ENCODE assay signal across 10 cellular contexts in genomic region chr5:172862165-172862801, GRCh38. TPM values are rescaled to one million over a fixed set of nuclear protein-coding genes. Genes with fewer than 3 reads are reported as not detected.
DNase-seq lines count a peak whose midpoint lies in the region; TF ChIP-seq lines count a peak whose summit lies in the region.
"Had no signal": no experiment of that assay in that cellular context is flagged by ENCODE, and none has a peak within 500 bp of the region (broad histone marks: within the 10 kb centered on the region; RNA-seq: fewer than 3 reads in every experiment).

No MANE protein-coding gene starts in this region.

- DNase-seq in EH (ENCODE audit: low read depth) (peak; percentile 37), adipocyte (ENCODE audit: low read depth) (no peak), suprapubic skin (ENCODE audit: low spot score in 2 of 2) (no peak), HUDEP-2 (lab: John Stamatoyannopoulos, UW; ENCODE audit: unreplicated experiment in 76 of 76) (no peak), midbrain (lab: John Stamatoyannopoulos, UW) (no peak)
- no peak for DNase-seq in activated CD4-positive, alpha-beta T cell treated with anti-CD3 and anti-CD28 coated beads, Interleukin-2, amount 50 U/mL, for 48 hours
- DNase-seq: activated CD8-positive, alpha-beta memory T cell treated with anti-CD3 and anti-CD28 coated beads, Interleukin-2, amount 10 ng/mL, durations not matched to agents 7 days and 5 days; kidney glomerular epithelial cell; NCI-H526 had no signal

- TF ChIP-seq RAD21 in liver (IDR thresholded peaks at IDR 0.05): no peak

- H3K27ac ChIP-seq in liver (ENCODE audit: low read depth in 1 of 2, low read length in 2 of 2) (peak overlapping the region; percentile 49 to 64), suprapubic skin (peak overlapping the region; percentile 91)

- WGBS in liver: 63% methylated on average over 5 of the region's 5 CpGs
- 77% methylated on average over 5 of the region's 5 CpGs for WGBS in suprapubic skin

- H3K4me3 ChIP-seq in adipocyte (ENCODE audit: low read length): no peak overlapping the region
- no peak overlapping the region for H3K4me3 ChIP-seq in liver (ENCODE audit: low read depth in 1 of 3, low read length in 3 of 3)
- H3K4me3 ChIP-seq in suprapubic skin: no peak overlapping the region

- H3K9me3 ChIP-seq in adipocyte (ENCODE audit: control insufficient read depth, low read length): no peaks in the 10 kb centered on the region
- H3K9me3 ChIP-seq in liver (ENCODE audit: control insufficient read depth in 4 of 4, low read length in 3 of 4): no peaks in the 10 kb centered on the region
- H3K9me3 ChIP-seq in suprapubic skin: no peaks in the 10 kb centered on the region

- peaks cover 83% of the 10 kb centered on the region for H3K4me1 ChIP-seq in adipocyte (ENCODE audit: control insufficient read depth, insufficient read depth, low read length)
- H3K4me1 ChIP-seq in liver (ENCODE audit: control insufficient read depth in 4 of 4, insufficient read depth in 4 of 4, low read length in 3 of 4): peaks cover 27 to 65% (median 50%) of the 10 kb centered on the region in 4 donors
- H3K4me1 ChIP-seq in suprapubic skin: peaks cover 68% of the 10 kb centered on the region

- H3K36me3 ChIP-seq in adipocyte (ENCODE audit: control insufficient read depth, insufficient read depth, low read length, severe bottlenecking) (no peaks in the 10 kb centered on the region), liver (ENCODE audit: control insufficient read depth in 4 of 4, insufficient read depth in 3 of 4, low read depth in 1 of 4, low read length in 3 of 4) (no peaks in the 10 kb centered on the region), suprapubic skin (no peaks in the 10 kb centered on the region)

- no peak for TF ChIP-seq POLR2A in suprapubic skin (IDR thresholded peaks at IDR 0.05)

- H3K27me3 ChIP-seq in adipocyte (replicated peaks; ENCODE audit: control insufficient read depth, insufficient read depth, low read length) (no peaks in the 10 kb centered on the region), liver (ENCODE audit: control insufficient read depth in 4 of 4, insufficient read depth in 4 of 4, low read length in 3 of 4) (no peaks in the 10 kb centered on the region), suprapubic skin (no peaks in the 10 kb centered on the region)

- TF ChIP-seq EP300 in suprapubic skin (IDR thresholded peaks at IDR 0.05): no peak

- H3K9ac ChIP-seq in adipocyte (ENCODE audit: low read length) (peak overlapping the region; percentile 65), liver (ENCODE audit: low read depth in 1 of 2, low read length in 2 of 2) (peak overlapping the region in 1 of 2 donors; percentile 42)

- no peak for TF ChIP-seq CTCF in liver (IDR thresholded peaks at IDR 0.05; ENCODE audit: low read depth, low read length, missing input control)
- TF ChIP-seq CTCF in suprapubic skin (IDR thresholded peaks at IDR 0.05): no peak

TF ChIP-seq in liver, 16 proteins besides CTCF, POLR2A, EP300 and RAD21:
- TF ChIP-seq ZBTB33 (IDR thresholded peaks at IDR 0.05): no peak
- no peak for TF ChIP-seq REST (IDR thresholded peaks at IDR 0.05)
- no peak for TF ChIP-seq FOXA2 (IDR thresholded peaks at IDR 0.05)
- no peak for TF ChIP-seq NR2F2 (IDR thresholded peaks at IDR 0.05)
- no peak for TF ChIP-seq RXRA (IDR thresholded peaks at IDR 0.05)
- TF ChIP-seq TAF1 (conservative IDR thresholded peaks at IDR 0.05): no peak
- no peak for TF ChIP-seq HNF4A (conservative IDR thresholded peaks at IDR 0.05)
- no peak for TF ChIP-seq ATF3 (IDR thresholded peaks at IDR 0.05)
TF ChIP-seq in liver: peak in this region for 0.

RNA-seq across cellular contexts. Expression of gene ERGIC1, which starts 28.2 kb away (rescaled TPM):
- total RNA-seq in liver (100 to 1,000 TPM in 1 of 2 donors, 10 to 100 TPM in 1; 45.4 to 149 TPM), suprapubic skin (100 to 1,000 TPM in 1 of 4 donors, 10 to 100 TPM in 3; 81.2 to 106 (median 91.8) TPM)
- polyA plus RNA-seq in liver: 100 to 1,000 TPM in 1 of 2 donors, 10 to 100 TPM in 1; 53.1 to 155 TPM
